8 cellular contexts compared by ENCODE assay signal in genomic region chr3:186930639-186931486, GRCh38. TPM values are rescaled to one million over a fixed set of nuclear protein-coding genes. Genes with fewer than 3 reads are reported as not detected.
DNase-seq lines count a peak whose midpoint lies in the region; ATAC-seq, FAIRE-seq and TF ChIP-seq lines count a peak whose summit lies in the region.

No MANE protein-coding gene starts in this region.

- no peaks in the 10 kb centered on the region for H3K9me3 ChIP-seq in HEK293 (ENCODE audit: control insufficient read depth, insufficient read depth, low read depth, low read length)
- H3K9me3 ChIP-seq in MM.1S (replicated peaks; ENCODE audit: insufficient read depth, low read length): no peaks in the 10 kb centered on the region
- 0 out of 2 replicates have a peak, but pooled peaks cover 2% of the 10 kb centered on the region for H3K9me3 ChIP-seq in K562 (replicated peaks; ENCODE audit: control insufficient read depth, insufficient read depth, low read depth, low read length)
- peaks cover 4% of the 10 kb centered on the region for H3K9me3 ChIP-seq in iPS-18c (ENCODE audit: control insufficient read depth, insufficient read depth, low read length)
- H3K9me3 ChIP-seq in spleen: peaks cover 0 to 3% (median 0%) of the 10 kb centered on the region in 8 donors

- peaks cover 50% of the 10 kb centered on the region for H3K79me2 ChIP-seq in MM.1S (ENCODE audit: low read length)
- H3K79me2 ChIP-seq in K562 (ENCODE audit: control insufficient read depth, insufficient read depth, low read length): peaks cover 56% of the 10 kb centered on the region

- no peak for FAIRE-seq in K562 (lab: Jason Lieb, UNC)

- peaks cover 4% of the 10 kb centered on the region for H3K9me3 Mint-ChIP-seq in T-helper 2 cell treated with Interferon-gamma antibody and Interleukin-4, amounts not matched to agents 5 μg/mL and 100 μg/mL, for 36 hours

- H3K4me2 ChIP-seq in MM.1S (ENCODE audit: low read depth, low read length) (peak overlapping the region; percentile 87), K562 (ENCODE audit: insufficient read depth, low read length) (peak overlapping the region; percentile 78)

- H2AFZ ChIP-seq in MM.1S (ENCODE audit: low read length): peak overlapping the region; percentile 77
- peak overlapping the region; percentile 86 for H2AFZ ChIP-seq in K562 (ENCODE audit: low read depth, low read length)

- H3K27me3 Mint-ChIP-seq in T-helper 2 cell treated with Interferon-gamma antibody and Interleukin-4, amounts not matched to agents 5 μg/mL and 100 μg/mL, for 36 hours (ENCODE audit: low read depth): no peaks in the 10 kb centered on the region

- H4K20me1 ChIP-seq in MM.1S (ENCODE audit: insufficient read depth, low read length) (no peaks in the 10 kb centered on the region), K562 (replicated peaks; ENCODE audit: control insufficient read depth, insufficient read depth, low read length) (no peaks in the 10 kb centered on the region)

- no peaks in the 10 kb centered on the region for H3K36me3 ChIP-seq in HEK293 (ENCODE audit: control insufficient read depth in 2 of 2, insufficient read depth in 1 of 2, low read length in 2 of 2)
- no peaks in the 10 kb centered on the region for H3K36me3 ChIP-seq in MM.1S (replicated peaks; ENCODE audit: insufficient read depth, low read length)
- peaks cover 31% of the 10 kb centered on the region for H3K36me3 ChIP-seq in K562 (ENCODE audit: control insufficient read depth, insufficient read depth, low read length)
- peaks cover 0 to 28% (median 16%) of the 10 kb centered on the region in 6 donors for H3K36me3 ChIP-seq in spleen

- H3K4me1 ChIP-seq in HEK293 (ENCODE audit: control insufficient read depth, insufficient read depth, low read length) (no peaks in the 10 kb centered on the region), MM.1S (ENCODE audit: low read length) (peaks cover 8% of the 10 kb centered on the region; the same call in 1 of the 2 replicates), K562 (replicated peaks in 1 of 2; ENCODE audit: control insufficient read depth in 2 of 2, insufficient read depth in 2 of 2, low read length in 2 of 2) (peaks cover 28 to 30% of the 10 kb centered on the region in 2 experiments), spleen (peaks cover 19 to 58% (median 36%) of the 10 kb centered on the region in 6 donors)

- DNase-seq in MM.1S (peak; percentile 97), K562 (ENCODE audit: extremely low read depth in 1 of 4, low spot score in 3 of 4) (peak; percentile 69 to 86 (median 72)), spleen (peak; percentile 95), COLO829 (ENCODE audit: low spot score) (no peak)
- peak; percentile 70 for DNase-seq in T-helper 2 cell treated with Interferon-gamma antibody and Interleukin-4, amounts not matched to agents 5 μg/mL and 100 μg/mL, for 36 hours (ENCODE audit: low spot score)

- in situ Hi-C loops in K562 (cut with MboI): loop anchor here (5.0 kb wide), 1 partner anchor 84 kb away; no protein-coding TSS in a partner anchor

- H3K9me2 ChIP-seq in MM.1S (replicated peaks; ENCODE audit: insufficient read depth, low read length): no peaks in the 10 kb centered on the region

- peak overlapping the region; percentile 20; the same call in 1 of the 2 replicates for H3K27ac ChIP-seq in HEK293 (ENCODE audit: extremely low read depth, low read depth, low read length)
- peak overlapping the region; percentile 60; the same call in 1 of the 2 replicates for H3K27ac ChIP-seq in MM.1S (ENCODE audit: low read length)
- H3K27ac ChIP-seq in K562 (ENCODE audit: extremely low read depth, low read depth, low read length): peak overlapping the region; percentile 88
- H3K27ac ChIP-seq in spleen: peak overlapping the region; percentile 89 to 94 (median 93)

- peaks cover 34% of the 10 kb centered on the region for H3K4me1 Mint-ChIP-seq in T-helper 2 cell treated with Interferon-gamma antibody and Interleukin-4, amounts not matched to agents 5 μg/mL and 100 μg/mL, for 36 hours (ENCODE audit: low read depth)

- WGBS in K562 (ENCODE audit: insufficient coverage, low coverage, missing lambda C conversion rate): under 1% methylated on average over 53 of the region's 73 CpGs
- 0 to 1% (median 1%) methylated on average over 55 to 73 of the region's 73 CpGs for WGBS in spleen, 5 donors

- peak overlapping the region; percentile 74 for H3K4me3 ChIP-seq in HEK293 (ENCODE audit: low read depth, low read length)
- peak overlapping the region; percentile 97 for H3K4me3 ChIP-seq in MM.1S (ENCODE audit: low read length)
- peak overlapping the region; percentile 94 for H3K4me3 ChIP-seq in K562
- H3K4me3 ChIP-seq in iPS-18c (ENCODE audit: insufficient read depth, low read depth, low read length): peak overlapping the region; percentile 92
- H3K4me3 ChIP-seq in spleen: peak overlapping the region; percentile 94 to 99 (median 98)

- H3K9me1 ChIP-seq in K562 (ENCODE audit: control insufficient read depth, insufficient read depth, low read length): peaks cover 2% of the 10 kb centered on the region

- H3K27ac Mint-ChIP-seq in T-helper 2 cell treated with Interferon-gamma antibody and Interleukin-4, amounts not matched to agents 5 μg/mL and 100 μg/mL, for 36 hours: peak overlapping the region; percentile 96

- H3K36me3 Mint-ChIP-seq in T-helper 2 cell treated with Interferon-gamma antibody and Interleukin-4, amounts not matched to agents 5 μg/mL and 100 μg/mL, for 36 hours (ENCODE audit: low read depth): peaks cover 40% of the 10 kb centered on the region

- TF ChIP-seq RAD21 in K562 (CRISPR knock-in tag; conservative IDR thresholded peaks at IDR 0.05 in 1 of 2, IDR thresholded peaks at IDR 0.05 in 1 of 2): peak; percentile 33 to 55

- ATAC-seq in K562: peak; percentile 86

- BruUV-seq in K562 (replicated peaks; lab: Mats Ljungman, UMichigan): no TSS peak

- H3F3A ChIP-seq in MM.1S (ENCODE audit: insufficient read depth, low read length): peaks cover 13% of the 10 kb centered on the region

- TF ChIP-seq CTCF in GM12873 (IDR thresholded peaks at IDR 0.05; ENCODE audit: insufficient read depth, low read depth, low read length, missing control alignments): peak; percentile 39
- TF ChIP-seq CTCF in HEK293 (tag by site-specific recombination; IDR thresholded peaks at IDR 0.05): peak; percentile 63
- TF ChIP-seq CTCF in MM.1S (IDR thresholded peaks at IDR 0.05; ENCODE audit: low read length): peak; percentile 55
- peak; percentile 30 to 80 (median 54); a peak in 5 of 6 replicates for TF ChIP-seq CTCF in K562 (IDR thresholded peaks at IDR 0.05 in 2 of 3, conservative IDR thresholded peaks at IDR 0.05 in 1 of 3; ENCODE audit: insufficient read depth in 2 of 3, low read depth in 1 of 3, low read length in 3 of 3)
- peak in 7 of 11 experiments; percentile 9 to 42 (median 30) for TF ChIP-seq CTCF in spleen (IDR thresholded peaks at IDR 0.05 in 8 of 11, conservative IDR thresholded peaks at IDR 0.05 in 3 of 11)

- H3K27me3 ChIP-seq in MM.1S (replicated peaks; ENCODE audit: insufficient read depth, low read length): 0 out of 2 replicates have a peak, but pooled peaks cover 7% of the 10 kb centered on the region
- no peaks in the 10 kb centered on the region for H3K27me3 ChIP-seq in K562 (ENCODE audit: control insufficient read depth in 2 of 2, insufficient read depth in 2 of 2, low read length in 2 of 2)
- no peaks in the 10 kb centered on the region for H3K27me3 ChIP-seq in spleen (replicated peaks in 1 of 7)

- POLR2A ChIA-PET in HEK293 (lab: Yijun Ruan, JAX) (interaction anchor here (0.8 kb wide), 1 partner anchor 209 kb away, joined by 3 read pairs; the partner anchor contains the start of gene RPL39L), K562 (lab: Yijun Ruan, JAX) (interaction anchor here (0.6 to 2.1 kb wide), 8 partner anchors 9 to 170 kb away, joined by 3 to 14 read pairs (median 4); no protein-coding TSS in a partner anchor)

- no peak for TF ChIP-seq EP300 in K562 (IDR thresholded peaks at IDR 0.05; ENCODE audit: low read length)

- intact Hi-C loops in K562 (cut with micrococcal nuclease): loop anchor here (1.0 to 10.0 kb wide), 5 partner anchors 22 to 234 kb away; no protein-coding TSS in a partner anchor
- intact Hi-C loops in spleen (cut with DNase I; ENCODE audit: low total_unique reads): no loop called here

- CTCF ChIA-PET in HEK293 (lab: Yijun Ruan, JAX): interaction anchor here (0.6 to 1.2 kb wide), 5 partner anchors 27 to 304 kb away, joined by 3 to 6 read pairs (median 4); no protein-coding TSS in a partner anchor
- CTCF ChIA-PET in K562 (lab: Yijun Ruan, JAX; ENCODE audit: low intra/inter-chr PET ratio): interaction anchor here (1.1 kb wide), 1 partner anchor 234 kb away, joined by 3 read pairs; no protein-coding TSS in a partner anchor

- H3K9ac ChIP-seq in MM.1S (ENCODE audit: low read length): peak overlapping the region; percentile 56
- H3K9ac ChIP-seq in K562 (ENCODE audit: insufficient read depth in 1 of 2, low read depth in 2 of 2, low read length in 2 of 2): peak overlapping the region; percentile 72 to 98

- TF ChIP-seq POLR2A in K562 (conservative IDR thresholded peaks at IDR 0.05) (peak; percentile 63), spleen (IDR thresholded peaks at IDR 0.05) (peak in 1 of 3 donors; percentile 65)

- H3K4me3 Mint-ChIP-seq in T-helper 2 cell treated with Interferon-gamma antibody and Interleukin-4, amounts not matched to agents 5 μg/mL and 100 μg/mL, for 36 hours: peak overlapping the region; percentile 98

TF ChIP-seq in HEK293, 187 proteins besides CTCF, POLR2A, EP300 and RAD21 (continues in another document):
- 0 out of 2 replicates have a peak, but pooled peaks have one; percentile 11 for TF ChIP-seq KLF10 (tag by site-specific recombination; IDR thresholded peaks at IDR 0.05)

TF ChIP-seq in K562, 482 proteins besides CTCF, POLR2A, EP300 and RAD21 (continues in another document):
- TF ChIP-seq ILK (tag; IDR thresholded peaks at IDR 0.05; ENCODE audit: borderline replicate concordance, low read depth): no peak

RNA-seq across cellular contexts. Expression of gene ST6GAL1, which starts 0.5 kb away (rescaled TPM):
- total RNA-seq in K562 (2011; cell fraction: chromatin; rRNA removed; ENCODE audit: low replicate concordance): 401 and 438 TPM in 2 replicates
- total RNA-seq in K562 (2011; cell fraction: nucleolus; rRNA removed): 288 and 318 TPM in 2 replicates
- total RNA-seq in K562 (2011; cell fraction: nucleoplasm; rRNA removed): 391 and 510 TPM in 2 replicates
- total RNA-seq in K562 (2014; rRNA removed) (57.1 and 57.4 TPM in 2 replicates), K562 (2014; rRNA removed; fragmentation: Illumina TruSeq; extraction: Trizol) (71.0 and 79.0 TPM in 2 replicates), K562 (2015; rRNA removed; fragmentation: Illumina TruSeq; extraction: Trizol) (39.3 and 42.3 TPM in 2 replicates), K562 (2021) (114 and 135 TPM in 2 replicates), spleen (100 to 1,000 TPM; 160 to 247 (median 211) TPM)
- polyA plus RNA-seq in K562 (2011; rRNA removed) (93.3 and 144 TPM in 2 replicates), K562 (2014; fragmentation: Illumina TruSeq; extraction: Trizol) (108 and 145 TPM in 2 replicates), K562 (2014; fragmentation: Nextera tagmentation; extraction: Ambion mirVana) (10 to 100 TPM; 31.9 to 43.0 TPM), K562 (2014; rRNA removed) (74.1 and 80.6 TPM in 2 replicates), spleen (10 to 100 TPM; 46.7 to 67.5 (median 59.3) TPM)
- 75.4 and 100 TPM in 2 replicates for polyA plus RNA-seq in K562 (2011; cell fraction: cytosol; rRNA removed)
- polyA plus RNA-seq in K562 (2011; cell fraction: nucleus; rRNA removed): 62.0 and 106 TPM in 2 replicates
- 65.3 and 96.3 TPM in 2 replicates for polyA plus RNA-seq in K562 (2012)
- 163 and 272 TPM in 2 replicates for polyA minus RNA-seq in K562 (2011; rRNA and poly(A)+ RNA removed)
- polyA minus RNA-seq in K562 (2011; cell fraction: cytosol; rRNA and poly(A)+ RNA removed): 58.4 and 107 TPM in 2 replicates
- 86.4 and 113 TPM in 2 replicates for polyA minus RNA-seq in K562 (2011; cell fraction: nucleus; rRNA and poly(A)+ RNA removed)

Comparison
In these comparisons a context has a peak if more than half of its experiments do, and no peak if none do; other contexts are left out.
1. H3K27ac ChIP-seq: peak in every context shown above with its lines; median percentile 93 in spleen; 88 in K562; 60 in MM.1S; 20 in HEK293.